Comparison of ENCODE assay signal across 8 cellular contexts in the genomic region with DNA sequence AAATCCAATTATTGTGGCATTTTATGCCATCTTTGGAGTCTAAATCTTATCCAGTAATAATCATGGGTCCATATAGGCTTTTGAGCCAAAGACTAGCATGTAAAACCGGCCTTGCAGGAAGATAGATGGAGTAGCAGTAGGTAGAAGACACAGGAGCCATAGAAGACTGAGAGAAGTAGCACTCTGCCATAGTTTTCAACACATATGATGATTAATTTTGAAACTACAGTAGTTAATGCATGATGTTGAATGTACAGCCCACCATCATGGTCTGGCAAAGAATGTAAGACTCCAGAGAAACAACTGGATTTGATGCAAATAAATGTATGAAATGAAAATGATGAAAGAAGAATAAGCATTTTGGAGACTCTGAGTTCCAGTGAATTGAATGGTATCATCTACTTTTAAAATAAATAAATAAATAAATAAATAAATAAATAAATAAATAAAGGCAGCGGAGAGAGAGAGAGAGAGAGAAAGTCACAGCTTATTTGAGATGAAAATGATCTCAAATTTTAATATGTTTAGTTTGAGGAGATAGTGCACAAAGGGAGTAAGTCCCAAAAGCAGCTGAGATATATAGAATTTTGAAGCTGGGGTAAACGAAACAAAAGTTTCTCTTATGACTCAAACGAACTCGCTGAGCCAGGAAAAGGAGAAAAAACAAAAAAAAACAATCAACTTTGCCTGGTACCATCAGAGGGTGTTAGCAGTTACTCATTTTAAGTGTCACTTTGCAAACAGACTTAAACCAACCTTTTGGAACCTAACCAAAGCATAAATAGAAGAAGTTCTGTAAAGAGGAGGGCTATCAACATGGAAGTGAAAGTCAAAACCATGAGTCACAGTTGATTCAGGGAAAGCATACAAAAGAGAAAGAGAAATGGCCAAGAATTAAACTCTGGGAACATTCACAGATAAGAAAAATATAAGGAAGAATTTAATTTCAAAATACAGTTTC.
DNase-seq lines count a peak whose midpoint lies in the region; ATAC-seq, FAIRE-seq and TF ChIP-seq lines count a peak whose summit lies in the region.

No MANE protein-coding gene starts in this region.

- peak; percentile 82 for FAIRE-seq in islet of Langerhans (lab: Jason Lieb, UNC)

- ATAC-seq in GM19455 (IDR thresholded peaks at IDR 0.05; ENCODE audit: unreplicated experiment) = peak; percentile 75
- ATAC-seq in HG03442 (IDR thresholded peaks at IDR 0.05; ENCODE audit: unreplicated experiment) = peak; percentile 98
- ATAC-seq in SK-N-SH treated with all-trans-retinoic acid at 6 μM for 48 hours = peak; percentile 75

- DNase-seq in AG20443 (ENCODE audit: low spot score) (peak; percentile 22), mesenteric fat pad (ENCODE audit: low spot score) (no peak), mucosa of gallbladder (ENCODE audit: low spot score) (no peak)
- no peak for DNase-seq in stimulated activated CD4-positive, alpha-beta T cell treated with anti-CD3 and anti-CD28 coated beads, Interleukin-1b, Interleukin-23, amount 100 ng/mL, for 48 hours

TF ChIP-seq in SK-N-SH treated with all-trans-retinoic acid at 6 μM for 48 hours, 23 proteins besides CTCF, POLR2A, EP300 and RAD21:
- TF ChIP-seq ZC3H10 (CRISPR knock-in tag; IDR thresholded peaks at IDR 0.05) (no peak), TOX (CRISPR knock-in tag; IDR thresholded peaks at IDR 0.05; ENCODE audit: borderline replicate concordance) (0 out of 2 replicates have a peak, but pooled peaks have one; percentile 18), ISL1 (CRISPR knock-in tag; IDR thresholded peaks at IDR 0.05) (peak; percentile 49; the same call in 1 of the 2 replicates)
